ENCODE assay signal across 8 cellular contexts in genomic region chr19:10655457-10656312, GRCh38. TPM values are rescaled to one million over a fixed set of nuclear protein-coding genes. Genes with fewer than 3 reads are reported as not detected.
DNase-seq lines count a peak whose midpoint lies in the region; ATAC-seq lines count a peak whose summit lies in the region.

No MANE protein-coding gene starts in this region.

- POLR2A ChIA-PET in activated CD4-positive, alpha-beta T cell treated with anti-CD3 and anti-CD28 coated beads for 36 hours (lab: Charles Lee), result interaction anchor here (0.6 to 1.1 kb wide), 4 partner anchors 9 to 113 kb away, joined by 3 to 4 read pairs (median 4); partner anchors contain the start of gene CDKN2D

- CTCF ChIA-PET in activated CD4-positive, alpha-beta T cell treated with anti-CD3 and anti-CD28 coated beads for 36 hours (lab: Charles Lee), result interaction anchor here (0.7 to 1.7 kb wide), 6 partner anchors 9 to 74 kb away, joined by 3 to 8 read pairs (median 4); partner anchors contain the start of gene QTRT1

- peak overlapping the region; percentile 30 for H3K27ac ChIP-seq in layer of hippocampus (ENCODE audit: low read depth, low read length)

- H3K36me3 Mint-ChIP-seq in activated CD4-positive, alpha-beta T cell treated with anti-CD3 and anti-CD28 coated beads for 36 hours (ENCODE audit: low read depth), result peaks cover 52% of the 10 kb centered on the region

- H3K4me1 Mint-ChIP-seq in activated CD4-positive, alpha-beta T cell treated with anti-CD3 and anti-CD28 coated beads for 36 hours, result peaks cover 47% of the 10 kb centered on the region

- H3K4me3 Mint-ChIP-seq in activated CD4-positive, alpha-beta T cell treated with anti-CD3 and anti-CD28 coated beads for 36 hours, result peak overlapping the region; percentile 86

- no peaks in the 10 kb centered on the region for H3K27me3 ChIP-seq in layer of hippocampus (ENCODE audit: control insufficient read depth, insufficient read depth, low read length)

- ATAC-seq in activated CD4-positive, alpha-beta T cell treated with anti-CD3 and anti-CD28 coated beads for 36 hours, result no peak
- no peak for ATAC-seq in HG03139 (IDR thresholded peaks at IDR 0.05; ENCODE audit: unreplicated experiment)

- intact Hi-C loops in activated CD4-positive, alpha-beta T cell treated with anti-CD3 and anti-CD28 coated beads for 36 hours (cut with DNase I, micrococcal nuclease), result loop anchor here (1.0 to 2.0 kb wide), 6 partner anchors 8 to 549 kb away; partner anchors contain the start of genes CDKN2D (in 1 of the 2), PPAN (in 1 of the 2) and QTRT1 (in 1 of the 2)

- H3K27ac Mint-ChIP-seq in activated CD4-positive, alpha-beta T cell treated with anti-CD3 and anti-CD28 coated beads for 36 hours, result peak overlapping the region; percentile 86

- DNase-seq in activated CD4-positive, alpha-beta T cell treated with anti-CD3 and anti-CD28 coated beads for 36 hours, result peak; percentile 35
- no peak for DNase-seq in activated CD4-positive, alpha-beta T cell treated with anti-CD3 and anti-CD28 coated beads for 1 hour
- DNase-seq in NCI-H1694 (lab: John Stamatoyannopoulos, UW) (peak; percentile 33), astrocyte of the hippocampus (ENCODE audit: low read depth, low spot score) (peak; percentile 62), superior temporal gyrus (ENCODE audit: extremely low spot score) (peak; percentile 16), NOMO-1 treated with dmso at 0.1 percent for 144 hours (lab: John Stamatoyannopoulos, UW; ENCODE audit: unreplicated experiment) (no peak)

- no peaks in the 10 kb centered on the region for H3K27me3 Mint-ChIP-seq in activated CD4-positive, alpha-beta T cell treated with anti-CD3 and anti-CD28 coated beads for 36 hours

- H3K9me3 Mint-ChIP-seq in activated CD4-positive, alpha-beta T cell treated with anti-CD3 and anti-CD28 coated beads for 36 hours (ENCODE audit: low read depth), result no peaks in the 10 kb centered on the region

RNA-seq across cellular contexts. Expression of gene ILF3, which starts 1.5 kb away (rescaled TPM):
- total RNA-seq in activated CD4-positive, alpha-beta T cell treated with anti-CD3 and anti-CD28 coated beads for 36 hours, result 100 to 1,000 TPM; 433 to 570 TPM

RNA-seq across cellular contexts. Expression of gene SLC44A2, which starts 30.3 kb away (rescaled TPM):
- 100 to 1,000 TPM in 1 of 2 experiments, 10 to 100 TPM in 1; 80.3 to 105 TPM for total RNA-seq in activated CD4-positive, alpha-beta T cell treated with anti-CD3 and anti-CD28 coated beads for 36 hours

RNA-seq across cellular contexts. Expression of gene QTRT1, which starts 45.6 kb away (rescaled TPM):
- 10 to 100 TPM; 51.5 to 52.8 TPM for total RNA-seq in activated CD4-positive, alpha-beta T cell treated with anti-CD3 and anti-CD28 coated beads for 36 hours

Comparison
In these comparisons a context has a peak if more than half of its experiments do, and no peak if none do; other contexts are left out.
1. DNase-seq: peak in activated CD4-positive, alpha-beta T cell treated with anti-CD3 and anti-CD28 coated beads for 36 hours (single experiment), NCI-H1694 (single experiment), astrocyte of the hippocampus (single experiment) and superior temporal gyrus (single experiment); none in activated CD4-positive, alpha-beta T cell treated with anti-CD3 and anti-CD28 coated beads for 1 hour (single experiment) and NOMO-1 treated with dmso at 0.1 percent for 144 hours (single experiment).